Comparison of ENCODE assay signal across 1 cellular context in the genomic region with DNA sequence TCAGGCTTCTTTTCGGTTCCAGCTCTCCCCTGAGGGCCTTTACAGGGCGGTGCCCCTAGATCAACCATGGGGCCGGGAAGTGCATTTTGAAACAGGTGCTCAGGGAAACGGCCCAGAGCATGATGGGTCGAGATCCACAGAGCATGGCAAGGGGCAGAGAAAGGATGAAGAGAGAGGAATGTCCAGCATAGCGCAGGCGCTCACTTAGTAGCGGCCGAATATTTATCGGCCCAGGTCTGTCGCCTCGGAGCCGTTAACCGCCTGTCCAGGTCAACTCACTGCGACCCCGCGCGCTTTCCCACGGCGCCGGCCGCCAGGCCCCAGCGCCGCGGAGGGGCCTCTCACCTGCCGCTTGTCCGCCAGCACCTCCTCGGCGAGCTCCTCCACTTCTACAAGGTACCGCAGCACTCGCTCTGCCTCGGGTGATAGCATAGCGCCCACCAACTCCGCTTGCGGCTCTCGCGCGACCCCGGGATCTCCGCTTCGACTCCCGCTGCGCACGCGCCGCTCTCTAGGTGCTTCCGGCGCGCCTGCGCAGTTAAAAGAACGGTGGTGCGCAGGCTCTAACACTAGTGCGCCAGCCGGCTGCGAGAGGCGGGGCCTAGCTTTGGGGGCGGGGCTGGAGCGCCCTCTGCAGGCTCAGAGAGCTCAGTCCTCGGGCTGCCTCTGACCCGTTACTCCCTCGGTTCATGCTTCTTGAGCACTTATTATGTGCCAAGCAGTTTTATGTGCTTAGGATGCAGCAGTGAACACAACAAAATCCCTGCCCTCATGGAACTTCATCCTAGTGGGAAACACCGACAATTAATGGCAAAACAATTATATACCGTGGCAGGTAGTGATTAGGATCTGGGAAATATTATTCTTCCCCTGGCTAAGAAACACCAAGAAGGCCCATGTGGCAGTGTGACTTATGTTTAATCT.
TF ChIP-seq lines count a peak whose summit lies in the region.

Gene PDRG1 (minus strand): TSS at position 517 of the 924 bp plus-strand sequence. CDS start 85 bp downstream, at position 432.

TF ChIP-seq in HepG2, 621 proteins besides CTCF, POLR2A, EP300 and RAD21 (continued from another document and continues in another):
- TF ChIP-seq, protein P1, sequence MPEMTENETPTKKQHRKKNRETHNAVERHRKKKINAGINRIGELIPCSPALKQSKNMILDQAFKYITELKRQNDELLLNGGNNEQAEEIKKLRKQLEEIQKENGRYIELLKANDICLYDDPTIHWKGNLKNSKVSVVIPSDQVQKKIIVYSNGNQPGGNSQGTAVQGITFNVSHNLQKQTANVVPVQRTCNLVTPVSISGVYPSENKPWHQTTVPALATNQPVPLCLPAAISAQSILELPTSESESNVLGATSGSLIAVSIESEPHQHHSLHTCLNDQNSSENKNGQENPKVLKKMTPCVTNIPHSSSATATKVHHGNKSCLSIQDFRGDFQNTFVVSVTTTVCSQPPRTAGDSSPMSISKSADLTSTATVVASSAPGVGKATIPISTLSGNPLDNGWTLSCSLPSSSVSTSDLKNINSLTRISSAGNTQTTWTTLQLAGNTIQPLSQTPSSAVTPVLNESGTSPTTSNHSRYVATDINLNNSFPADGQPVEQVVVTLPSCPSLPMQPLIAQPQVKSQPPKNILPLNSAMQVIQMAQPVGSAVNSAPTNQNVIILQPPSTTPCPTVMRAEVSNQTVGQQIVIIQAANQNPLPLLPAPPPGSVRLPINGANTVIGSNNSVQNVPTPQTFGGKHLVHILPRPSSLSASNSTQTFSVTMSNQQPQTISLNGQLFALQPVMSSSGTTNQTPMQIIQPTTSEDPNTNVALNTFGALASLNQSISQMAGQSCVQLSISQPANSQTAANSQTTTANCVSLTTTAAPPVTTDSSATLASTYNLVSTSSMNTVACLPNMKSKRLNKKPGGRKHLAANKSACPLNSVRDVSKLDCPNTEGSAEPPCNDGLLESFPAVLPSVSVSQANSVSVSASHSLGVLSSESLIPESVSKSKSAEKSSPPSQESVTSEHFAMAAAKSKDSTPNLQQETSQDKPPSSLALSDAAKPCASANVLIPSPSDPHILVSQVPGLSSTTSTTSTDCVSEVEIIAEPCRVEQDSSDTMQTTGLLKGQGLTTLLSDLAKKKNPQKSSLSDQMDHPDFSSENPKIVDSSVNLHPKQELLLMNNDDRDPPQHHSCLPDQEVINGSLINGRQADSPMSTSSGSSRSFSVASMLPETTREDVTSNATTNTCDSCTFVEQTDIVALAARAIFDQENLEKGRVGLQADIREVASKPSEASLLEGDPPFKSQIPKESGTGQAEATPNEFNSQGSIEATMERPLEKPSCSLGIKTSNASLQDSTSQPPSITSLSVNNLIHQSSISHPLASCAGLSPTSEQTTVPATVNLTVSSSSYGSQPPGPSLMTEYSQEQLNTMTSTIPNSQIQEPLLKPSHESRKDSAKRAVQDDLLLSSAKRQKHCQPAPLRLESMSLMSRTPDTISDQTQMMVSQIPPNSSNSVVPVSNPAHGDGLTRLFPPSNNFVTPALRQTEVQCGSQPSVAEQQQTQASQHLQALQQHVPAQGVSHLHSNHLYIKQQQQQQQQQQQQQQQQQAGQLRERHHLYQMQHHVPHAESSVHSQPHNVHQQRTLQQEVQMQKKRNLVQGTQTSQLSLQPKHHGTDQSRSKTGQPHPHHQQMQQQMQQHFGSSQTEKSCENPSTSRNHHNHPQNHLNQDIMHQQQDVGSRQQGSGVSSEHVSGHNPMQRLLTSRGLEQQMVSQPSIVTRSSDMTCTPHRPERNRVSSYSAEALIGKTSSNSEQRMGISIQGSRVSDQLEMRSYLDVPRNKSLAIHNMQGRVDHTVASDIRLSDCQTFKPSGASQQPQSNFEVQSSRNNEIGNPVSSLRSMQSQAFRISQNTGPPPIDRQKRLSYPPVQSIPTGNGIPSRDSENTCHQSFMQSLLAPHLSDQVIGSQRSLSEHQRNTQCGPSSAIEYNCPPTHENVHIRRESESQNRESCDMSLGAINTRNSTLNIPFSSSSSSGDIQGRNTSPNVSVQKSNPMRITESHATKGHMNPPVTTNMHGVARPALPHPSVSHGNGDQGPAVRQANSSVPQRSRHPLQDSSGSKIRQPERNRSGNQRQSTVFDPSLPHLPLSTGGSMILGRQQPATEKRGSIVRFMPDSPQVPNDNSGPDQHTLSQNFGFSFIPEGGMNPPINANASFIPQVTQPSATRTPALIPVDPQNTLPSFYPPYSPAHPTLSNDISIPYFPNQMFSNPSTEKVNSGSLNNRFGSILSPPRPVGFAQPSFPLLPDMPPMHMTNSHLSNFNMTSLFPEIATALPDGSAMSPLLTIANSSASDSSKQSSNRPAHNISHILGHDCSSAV (CRISPR knock-in tag; IDR thresholded peaks at IDR 0.05; ENCODE audit: borderline replicate concordance) = 0 out of 2 replicates have a peak, but pooled peaks have one; percentile 44
- peak; percentile 92; the same call in 1 of the 2 replicates for TF ChIP-seq ZNF337 (CRISPR knock-in tag; IDR thresholded peaks at IDR 0.05; ENCODE audit: borderline replicate concordance, low read depth)
- no peak for TF ChIP-seq ARID3A (IDR thresholded peaks at IDR 0.05; ENCODE audit: low read depth, low read length)
- 0 out of 2 replicates have a peak, but pooled peaks have one; percentile 59 for TF ChIP-seq PRDM4 (CRISPR knock-in tag; IDR thresholded peaks at IDR 0.05; ENCODE audit: borderline replicate concordance)
- TF ChIP-seq TEAD3 (CRISPR knock-in tag; optimal IDR thresholded peaks at IDR 0.05; ENCODE audit: borderline replicate concordance) = peak; percentile 59
- TF ChIP-seq ZNF34 (CRISPR knock-in tag; IDR thresholded peaks at IDR 0.05; ENCODE audit: borderline replicate concordance) = no peak
- TF ChIP-seq BCLAF1 (IDR thresholded peaks at IDR 0.05) = no peak
- TF ChIP-seq ZNF383 (CRISPR knock-in tag; IDR thresholded peaks at IDR 0.05; ENCODE audit: borderline replicate concordance) = no peak
- TF ChIP-seq KLF12 (CRISPR knock-in tag; IDR thresholded peaks at IDR 0.05; ENCODE audit: borderline replicate concordance) = peak; percentile 79
- TF ChIP-seq, protein P2, sequence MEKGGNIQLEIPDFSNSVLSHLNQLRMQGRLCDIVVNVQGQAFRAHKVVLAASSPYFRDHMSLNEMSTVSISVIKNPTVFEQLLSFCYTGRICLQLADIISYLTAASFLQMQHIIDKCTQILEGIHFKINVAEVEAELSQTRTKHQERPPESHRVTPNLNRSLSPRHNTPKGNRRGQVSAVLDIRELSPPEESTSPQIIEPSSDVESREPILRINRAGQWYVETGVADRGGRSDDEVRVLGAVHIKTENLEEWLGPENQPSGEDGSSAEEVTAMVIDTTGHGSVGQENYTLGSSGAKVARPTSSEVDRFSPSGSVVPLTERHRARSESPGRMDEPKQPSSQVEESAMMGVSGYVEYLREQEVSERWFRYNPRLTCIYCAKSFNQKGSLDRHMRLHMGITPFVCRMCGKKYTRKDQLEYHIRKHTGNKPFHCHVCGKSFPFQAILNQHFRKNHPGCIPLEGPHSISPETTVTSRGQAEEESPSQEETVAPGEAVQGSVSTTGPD (CRISPR knock-in tag; IDR thresholded peaks at IDR 0.05) = no peak
- no peak; the same call in 1 of the 2 replicates for TF ChIP-seq ZNF629 (CRISPR knock-in tag; conservative IDR thresholded peaks at IDR 0.05)
- TF ChIP-seq, protein P3, sequence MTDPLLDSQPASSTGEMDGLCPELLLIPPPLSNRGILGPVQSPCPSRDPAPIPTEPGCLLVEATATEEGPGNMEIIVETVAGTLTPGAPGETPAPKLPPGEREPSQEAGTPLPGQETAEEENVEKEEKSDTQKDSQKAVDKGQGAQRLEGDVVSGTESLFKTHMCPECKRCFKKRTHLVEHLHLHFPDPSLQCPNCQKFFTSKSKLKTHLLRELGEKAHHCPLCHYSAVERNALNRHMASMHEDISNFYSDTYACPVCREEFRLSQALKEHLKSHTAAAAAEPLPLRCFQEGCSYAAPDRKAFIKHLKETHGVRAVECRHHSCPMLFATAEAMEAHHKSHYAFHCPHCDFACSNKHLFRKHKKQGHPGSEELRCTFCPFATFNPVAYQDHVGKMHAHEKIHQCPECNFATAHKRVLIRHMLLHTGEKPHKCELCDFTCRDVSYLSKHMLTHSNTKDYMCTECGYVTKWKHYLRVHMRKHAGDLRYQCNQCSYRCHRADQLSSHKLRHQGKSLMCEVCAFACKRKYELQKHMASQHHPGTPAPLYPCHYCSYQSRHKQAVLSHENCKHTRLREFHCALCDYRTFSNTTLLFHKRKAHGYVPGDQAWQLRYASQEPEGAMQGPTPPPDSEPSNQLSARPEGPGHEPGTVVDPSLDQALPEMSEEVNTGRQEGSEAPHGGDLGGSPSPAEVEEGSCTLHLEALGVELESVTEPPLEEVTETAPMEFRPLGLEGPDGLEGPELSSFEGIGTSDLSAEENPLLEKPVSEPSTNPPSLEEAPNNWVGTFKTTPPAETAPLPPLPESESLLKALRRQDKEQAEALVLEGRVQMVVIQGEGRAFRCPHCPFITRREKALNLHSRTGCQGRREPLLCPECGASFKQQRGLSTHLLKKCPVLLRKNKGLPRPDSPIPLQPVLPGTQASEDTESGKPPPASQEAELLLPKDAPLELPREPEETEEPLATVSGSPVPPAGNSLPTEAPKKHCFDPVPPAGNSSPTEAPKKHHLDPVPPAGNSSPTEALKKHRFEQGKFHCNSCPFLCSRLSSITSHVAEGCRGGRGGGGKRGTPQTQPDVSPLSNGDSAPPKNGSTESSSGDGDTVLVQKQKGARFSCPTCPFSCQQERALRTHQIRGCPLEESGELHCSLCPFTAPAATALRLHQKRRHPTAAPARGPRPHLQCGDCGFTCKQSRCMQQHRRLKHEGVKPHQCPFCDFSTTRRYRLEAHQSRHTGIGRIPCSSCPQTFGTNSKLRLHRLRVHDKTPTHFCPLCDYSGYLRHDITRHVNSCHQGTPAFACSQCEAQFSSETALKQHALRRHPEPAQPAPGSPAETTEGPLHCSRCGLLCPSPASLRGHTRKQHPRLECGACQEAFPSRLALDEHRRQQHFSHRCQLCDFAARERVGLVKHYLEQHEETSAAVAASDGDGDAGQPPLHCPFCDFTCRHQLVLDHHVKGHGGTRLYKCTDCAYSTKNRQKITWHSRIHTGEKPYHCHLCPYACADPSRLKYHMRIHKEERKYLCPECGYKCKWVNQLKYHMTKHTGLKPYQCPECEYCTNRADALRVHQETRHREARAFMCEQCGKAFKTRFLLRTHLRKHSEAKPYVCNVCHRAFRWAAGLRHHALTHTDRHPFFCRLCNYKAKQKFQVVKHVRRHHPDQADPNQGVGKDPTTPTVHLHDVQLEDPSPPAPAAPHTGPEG (CRISPR knock-in tag; IDR thresholded peaks at IDR 0.05) = peak; percentile 83
- TF ChIP-seq SYNCRIP (IDR thresholded peaks at IDR 0.05; ENCODE audit: insufficient read depth, low read depth, low read length) = no peak
- TF ChIP-seq ZNF781 (CRISPR knock-in tag; IDR thresholded peaks at IDR 0.05; ENCODE audit: borderline replicate concordance, not compliant biosample characterization) = peak; percentile 96
- peak; percentile 1 to 17; a peak in 1 of 4 replicates for TF ChIP-seq NR2F1 (CRISPR knock-in tag; IDR thresholded peaks at IDR 0.05)
- TF ChIP-seq UBTF (CRISPR knock-in tag; IDR thresholded peaks at IDR 0.05) = peak; percentile 51; the same call in 1 of the 2 replicates
